Comparison of ENCODE assay signal across 1 cellular context in the genomic region with DNA sequence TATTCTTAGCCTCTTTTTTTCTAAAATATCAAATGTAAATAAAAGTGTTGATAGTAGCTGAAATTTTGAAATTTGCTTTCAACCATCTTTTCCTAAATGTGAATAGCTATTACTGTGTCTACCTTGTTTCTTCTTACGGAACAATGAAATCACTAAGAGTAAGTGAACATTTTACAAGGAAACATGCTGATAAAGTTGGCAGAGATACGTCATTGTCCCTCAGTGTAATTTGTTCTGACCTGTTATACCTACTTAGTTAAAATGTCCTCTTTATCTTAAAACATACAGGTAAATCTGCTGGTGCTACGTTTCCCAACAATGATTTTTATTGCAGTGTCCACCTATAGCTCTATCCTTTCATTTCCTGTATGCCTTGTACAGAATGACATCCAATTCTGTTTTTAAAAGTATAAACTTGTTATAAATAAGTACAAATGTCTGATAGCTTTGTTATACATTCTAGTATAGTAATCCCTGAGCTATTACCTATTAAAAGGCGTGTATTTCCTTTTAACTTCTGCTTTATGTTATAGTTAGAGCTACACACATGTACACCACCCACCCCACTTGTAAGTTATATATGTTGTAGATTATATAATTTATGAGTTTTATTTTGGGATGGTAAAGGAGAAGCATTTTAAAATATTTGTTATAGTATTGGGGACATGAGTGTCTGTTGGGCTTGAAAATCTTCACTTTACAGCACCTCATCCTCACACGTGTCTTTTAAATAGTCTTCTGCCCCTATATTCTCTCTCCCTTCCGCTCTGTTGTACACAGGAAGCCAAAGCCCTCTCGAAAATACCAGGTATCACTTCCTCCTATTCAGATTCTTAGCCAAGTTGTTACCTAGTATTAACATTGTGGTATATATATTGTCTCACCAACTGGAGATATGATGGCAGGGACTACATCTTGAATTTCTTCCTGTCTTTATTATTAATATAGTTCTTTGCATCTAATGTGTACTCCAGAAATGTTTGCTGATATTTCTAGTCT.
TF ChIP-seq lines count a peak whose summit lies in the region.

No MANE protein-coding gene starts in this region.

TF ChIP-seq in HepG2, 621 proteins besides CTCF, POLR2A, EP300 and RAD21 (continued from another document):
- TF ChIP-seq, protein P1, sequence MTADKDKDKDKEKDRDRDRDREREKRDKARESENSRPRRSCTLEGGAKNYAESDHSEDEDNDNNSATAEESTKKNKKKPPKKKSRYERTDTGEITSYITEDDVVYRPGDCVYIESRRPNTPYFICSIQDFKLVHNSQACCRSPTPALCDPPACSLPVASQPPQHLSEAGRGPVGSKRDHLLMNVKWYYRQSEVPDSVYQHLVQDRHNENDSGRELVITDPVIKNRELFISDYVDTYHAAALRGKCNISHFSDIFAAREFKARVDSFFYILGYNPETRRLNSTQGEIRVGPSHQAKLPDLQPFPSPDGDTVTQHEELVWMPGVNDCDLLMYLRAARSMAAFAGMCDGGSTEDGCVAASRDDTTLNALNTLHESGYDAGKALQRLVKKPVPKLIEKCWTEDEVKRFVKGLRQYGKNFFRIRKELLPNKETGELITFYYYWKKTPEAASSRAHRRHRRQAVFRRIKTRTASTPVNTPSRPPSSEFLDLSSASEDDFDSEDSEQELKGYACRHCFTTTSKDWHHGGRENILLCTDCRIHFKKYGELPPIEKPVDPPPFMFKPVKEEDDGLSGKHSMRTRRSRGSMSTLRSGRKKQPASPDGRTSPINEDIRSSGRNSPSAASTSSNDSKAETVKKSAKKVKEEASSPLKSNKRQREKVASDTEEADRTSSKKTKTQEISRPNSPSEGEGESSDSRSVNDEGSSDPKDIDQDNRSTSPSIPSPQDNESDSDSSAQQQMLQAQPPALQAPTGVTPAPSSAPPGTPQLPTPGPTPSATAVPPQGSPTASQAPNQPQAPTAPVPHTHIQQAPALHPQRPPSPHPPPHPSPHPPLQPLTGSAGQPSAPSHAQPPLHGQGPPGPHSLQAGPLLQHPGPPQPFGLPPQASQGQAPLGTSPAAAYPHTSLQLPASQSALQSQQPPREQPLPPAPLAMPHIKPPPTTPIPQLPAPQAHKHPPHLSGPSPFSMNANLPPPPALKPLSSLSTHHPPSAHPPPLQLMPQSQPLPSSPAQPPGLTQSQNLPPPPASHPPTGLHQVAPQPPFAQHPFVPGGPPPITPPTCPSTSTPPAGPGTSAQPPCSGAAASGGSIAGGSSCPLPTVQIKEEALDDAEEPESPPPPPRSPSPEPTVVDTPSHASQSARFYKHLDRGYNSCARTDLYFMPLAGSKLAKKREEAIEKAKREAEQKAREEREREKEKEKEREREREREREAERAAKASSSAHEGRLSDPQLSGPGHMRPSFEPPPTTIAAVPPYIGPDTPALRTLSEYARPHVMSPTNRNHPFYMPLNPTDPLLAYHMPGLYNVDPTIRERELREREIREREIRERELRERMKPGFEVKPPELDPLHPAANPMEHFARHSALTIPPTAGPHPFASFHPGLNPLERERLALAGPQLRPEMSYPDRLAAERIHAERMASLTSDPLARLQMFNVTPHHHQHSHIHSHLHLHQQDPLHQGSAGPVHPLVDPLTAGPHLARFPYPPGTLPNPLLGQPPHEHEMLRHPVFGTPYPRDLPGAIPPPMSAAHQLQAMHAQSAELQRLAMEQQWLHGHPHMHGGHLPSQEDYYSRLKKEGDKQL (CRISPR knock-in tag; IDR thresholded peaks at IDR 0.05; ENCODE audit: low read depth): no peak
- no peak for TF ChIP-seq KDM4B (CRISPR knock-in tag; IDR thresholded peaks at IDR 0.05)
- no peak for TF ChIP-seq HNRNPL (IDR thresholded peaks at IDR 0.05; ENCODE audit: low read depth, low read length)
- TF ChIP-seq, protein P2, sequence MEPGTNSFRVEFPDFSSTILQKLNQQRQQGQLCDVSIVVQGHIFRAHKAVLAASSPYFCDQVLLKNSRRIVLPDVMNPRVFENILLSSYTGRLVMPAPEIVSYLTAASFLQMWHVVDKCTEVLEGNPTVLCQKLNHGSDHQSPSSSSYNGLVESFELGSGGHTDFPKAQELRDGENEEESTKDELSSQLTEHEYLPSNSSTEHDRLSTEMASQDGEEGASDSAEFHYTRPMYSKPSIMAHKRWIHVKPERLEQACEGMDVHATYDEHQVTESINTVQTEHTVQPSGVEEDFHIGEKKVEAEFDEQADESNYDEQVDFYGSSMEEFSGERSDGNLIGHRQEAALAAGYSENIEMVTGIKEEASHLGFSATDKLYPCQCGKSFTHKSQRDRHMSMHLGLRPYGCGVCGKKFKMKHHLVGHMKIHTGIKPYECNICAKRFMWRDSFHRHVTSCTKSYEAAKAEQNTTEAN (CRISPR knock-in tag; conservative IDR thresholded peaks at IDR 0.05): no peak
- TF ChIP-seq, protein P3, sequence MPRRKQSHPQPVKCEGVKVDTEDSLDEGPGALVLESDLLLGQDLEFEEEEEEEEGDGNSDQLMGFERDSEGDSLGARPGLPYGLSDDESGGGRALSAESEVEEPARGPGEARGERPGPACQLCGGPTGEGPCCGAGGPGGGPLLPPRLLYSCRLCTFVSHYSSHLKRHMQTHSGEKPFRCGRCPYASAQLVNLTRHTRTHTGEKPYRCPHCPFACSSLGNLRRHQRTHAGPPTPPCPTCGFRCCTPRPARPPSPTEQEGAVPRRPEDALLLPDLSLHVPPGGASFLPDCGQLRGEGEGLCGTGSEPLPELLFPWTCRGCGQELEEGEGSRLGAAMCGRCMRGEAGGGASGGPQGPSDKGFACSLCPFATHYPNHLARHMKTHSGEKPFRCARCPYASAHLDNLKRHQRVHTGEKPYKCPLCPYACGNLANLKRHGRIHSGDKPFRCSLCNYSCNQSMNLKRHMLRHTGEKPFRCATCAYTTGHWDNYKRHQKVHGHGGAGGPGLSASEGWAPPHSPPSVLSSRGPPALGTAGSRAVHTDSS (CRISPR knock-in tag; conservative IDR thresholded peaks at IDR 0.05): no peak
- no peak for TF ChIP-seq EEA1 (CRISPR knock-in tag; IDR thresholded peaks at IDR 0.05; ENCODE audit: borderline replicate concordance)
- TF ChIP-seq ZNF143 (CRISPR knock-in tag; IDR thresholded peaks at IDR 0.05): no peak
- no peak for TF ChIP-seq ZNF772 (CRISPR knock-in tag; IDR thresholded peaks at IDR 0.05)
- TF ChIP-seq, protein P4, sequence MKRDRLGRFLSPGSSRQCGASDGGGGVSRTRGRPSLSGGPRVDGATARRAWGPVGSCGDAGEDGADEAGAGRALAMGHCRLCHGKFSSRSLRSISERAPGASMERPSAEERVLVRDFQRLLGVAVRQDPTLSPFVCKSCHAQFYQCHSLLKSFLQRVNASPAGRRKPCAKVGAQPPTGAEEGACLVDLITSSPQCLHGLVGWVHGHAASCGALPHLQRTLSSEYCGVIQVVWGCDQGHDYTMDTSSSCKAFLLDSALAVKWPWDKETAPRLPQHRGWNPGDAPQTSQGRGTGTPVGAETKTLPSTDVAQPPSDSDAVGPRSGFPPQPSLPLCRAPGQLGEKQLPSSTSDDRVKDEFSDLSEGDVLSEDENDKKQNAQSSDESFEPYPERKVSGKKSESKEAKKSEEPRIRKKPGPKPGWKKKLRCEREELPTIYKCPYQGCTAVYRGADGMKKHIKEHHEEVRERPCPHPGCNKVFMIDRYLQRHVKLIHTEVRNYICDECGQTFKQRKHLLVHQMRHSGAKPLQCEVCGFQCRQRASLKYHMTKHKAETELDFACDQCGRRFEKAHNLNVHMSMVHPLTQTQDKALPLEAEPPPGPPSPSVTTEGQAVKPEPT (CRISPR knock-in tag; IDR thresholded peaks at IDR 0.05; ENCODE audit: low read depth): no peak
- TF ChIP-seq ZNF776 (CRISPR knock-in tag; IDR thresholded peaks at IDR 0.05): no peak
- no peak for TF ChIP-seq ZNF775 (CRISPR knock-in tag; IDR thresholded peaks at IDR 0.05; ENCODE audit: borderline replicate concordance)
- TF ChIP-seq ESRRA (CRISPR knock-in tag; IDR thresholded peaks at IDR 0.05; ENCODE audit: low read depth): no peak
- TF ChIP-seq, protein P5, sequence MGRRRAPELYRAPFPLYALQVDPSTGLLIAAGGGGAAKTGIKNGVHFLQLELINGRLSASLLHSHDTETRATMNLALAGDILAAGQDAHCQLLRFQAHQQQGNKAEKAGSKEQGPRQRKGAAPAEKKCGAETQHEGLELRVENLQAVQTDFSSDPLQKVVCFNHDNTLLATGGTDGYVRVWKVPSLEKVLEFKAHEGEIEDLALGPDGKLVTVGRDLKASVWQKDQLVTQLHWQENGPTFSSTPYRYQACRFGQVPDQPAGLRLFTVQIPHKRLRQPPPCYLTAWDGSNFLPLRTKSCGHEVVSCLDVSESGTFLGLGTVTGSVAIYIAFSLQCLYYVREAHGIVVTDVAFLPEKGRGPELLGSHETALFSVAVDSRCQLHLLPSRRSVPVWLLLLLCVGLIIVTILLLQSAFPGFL (CRISPR knock-in tag; IDR thresholded peaks at IDR 0.05): no peak
- TF ChIP-seq, protein P6, sequence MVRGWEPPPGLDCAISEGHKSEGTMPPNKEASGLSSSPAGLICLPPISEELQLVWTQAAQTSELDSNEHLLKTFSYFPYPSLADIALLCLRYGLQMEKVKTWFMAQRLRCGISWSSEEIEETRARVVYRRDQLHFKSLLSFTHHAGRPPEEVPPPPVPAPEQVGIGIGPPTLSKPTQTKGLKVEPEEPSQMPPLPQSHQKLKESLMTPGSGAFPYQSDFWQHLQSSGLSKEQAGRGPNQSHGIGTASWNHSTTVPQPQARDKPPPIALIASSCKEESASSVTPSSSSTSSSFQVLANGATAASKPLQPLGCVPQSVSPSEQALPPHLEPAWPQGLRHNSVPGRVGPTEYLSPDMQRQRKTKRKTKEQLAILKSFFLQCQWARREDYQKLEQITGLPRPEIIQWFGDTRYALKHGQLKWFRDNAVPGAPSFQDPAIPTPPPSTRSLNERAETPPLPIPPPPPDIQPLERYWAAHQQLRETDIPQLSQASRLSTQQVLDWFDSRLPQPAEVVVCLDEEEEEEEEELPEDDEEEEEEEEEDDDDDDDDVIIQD (CRISPR knock-in tag; IDR thresholded peaks at IDR 0.05; ENCODE audit: low read depth): no peak
- no peak for TF ChIP-seq ZNF225 (CRISPR knock-in tag; IDR thresholded peaks at IDR 0.05)
- TF ChIP-seq ZNF607 (CRISPR knock-in tag; IDR thresholded peaks at IDR 0.05; ENCODE audit: borderline replicate concordance): no peak
TF ChIP-seq in HepG2: peak in this region for 0.
